8 cellular contexts compared by ENCODE assay signal in the genomic region with DNA sequence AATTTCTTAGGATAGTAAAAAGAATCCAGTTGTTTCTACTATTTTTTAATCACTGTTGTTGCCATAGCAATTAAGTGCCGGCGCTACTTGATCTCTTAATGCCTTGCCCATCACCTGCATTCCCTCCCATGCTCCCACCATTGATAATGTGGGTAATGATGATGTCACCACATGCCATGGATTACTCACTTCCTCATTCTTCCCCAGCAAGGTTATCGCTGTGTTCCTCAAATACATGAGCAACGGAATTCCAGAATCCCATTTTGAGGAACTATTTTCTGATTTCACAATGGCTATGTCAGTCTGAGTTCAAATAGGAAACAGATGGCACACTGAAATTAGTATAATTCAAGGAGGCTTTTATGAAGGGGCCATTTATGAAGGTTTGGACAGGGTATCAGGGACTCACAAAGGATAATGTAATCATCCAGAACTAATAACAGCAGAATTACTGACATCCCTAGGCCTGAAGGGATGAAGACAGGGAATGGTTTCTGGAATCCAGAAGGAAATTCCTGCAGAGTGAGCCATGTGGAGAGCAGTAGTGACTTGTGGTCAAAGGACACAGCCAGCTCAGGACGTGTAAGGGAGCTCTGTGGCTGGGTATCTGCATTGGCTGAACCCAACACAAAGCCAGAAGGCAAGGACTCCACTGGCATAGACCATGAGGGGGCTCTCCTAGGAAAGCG. TPM values are rescaled to one million over a fixed set of nuclear protein-coding genes. Genes with fewer than 3 reads are reported as not detected.
DNase-seq lines count a peak whose midpoint lies in the region; ATAC-seq, FAIRE-seq and TF ChIP-seq lines count a peak whose summit lies in the region.
"Not testable (repeated sequence)": the region's sequence is repeated elsewhere in the genome, so short reads cannot be mapped to it uniquely, and the experiment has no call there.

No MANE protein-coding gene starts in this region.

- POLR2A ChIA-PET in AG04450 (lab: Yijun Ruan, JAX), result not testable (repeated sequence)

- not testable (repeated sequence) for H3K27me3 Mint-ChIP-seq in osteocyte (ENCODE audit: unreplicated experiment)

- H3K9me3 ChIP-seq in AG04450 (ENCODE audit: control insufficient read depth, insufficient read depth, low read length), result peaks cover 16% of the 10 kb centered on the region; the same call in 1 of the 2 replicates

- not testable (repeated sequence) for H3K4me3 ChIP-seq in AG04450 (ENCODE audit: low read depth, low read length); astrocyte of the spinal cord (ENCODE audit: low read depth, low read length)

- H3K4me1 Mint-ChIP-seq in osteocyte (ENCODE audit: unreplicated experiment), result peaks cover 37% of the 10 kb centered on the region

- H3K27ac Mint-ChIP-seq in osteocyte (ENCODE audit: unreplicated experiment), result peak overlapping the region; percentile 94

- peak overlapping the region; percentile 96 for H3K27ac ChIP-seq in AG04450 (ENCODE audit: low read depth, low read length)

- H3K27me3 ChIP-seq in AG04450 (ENCODE audit: control insufficient read depth, insufficient read depth, low read length), result not testable (repeated sequence)

- CTCF ChIA-PET in AG04450 (lab: Charles Lee), result interaction anchor here (1.4 kb wide), 1 partner anchor 18 kb away, joined by 4 read pairs; the partner anchor contains the start of gene HYI

- H3K9me3 Mint-ChIP-seq in osteocyte (ENCODE audit: unreplicated experiment), result not testable (repeated sequence)

- H3K4me3 Mint-ChIP-seq in osteocyte (ENCODE audit: unreplicated experiment), result not testable (repeated sequence)

- H3K36me3 Mint-ChIP-seq in osteocyte (ENCODE audit: unreplicated experiment), result not testable (repeated sequence)

- not testable (repeated sequence) for TF ChIP-seq CTCF in AG04450 (IDR thresholded peaks at IDR 0.05; ENCODE audit: low read depth, low read length); astrocyte of the spinal cord (IDR thresholded peaks at IDR 0.05; ENCODE audit: low read depth, low read length); osteocyte (IDR thresholded peaks at IDR 0.05)

- TF ChIP-seq POLR2A in GM12891 (IDR thresholded peaks at IDR 0.05; ENCODE audit: low read depth, low read length), result not testable (repeated sequence)

- peak; percentile 90 for FAIRE-seq in GM12891 (lab: Jason Lieb, UNC)

- in situ Hi-C loops in KBM-7 (cut with MboI; ENCODE audit: low pct_unique_long_range_greater_than_20kb, low sequenced_read_pairs); astrocyte of the spinal cord (cut with HindIII; ENCODE audit: low sequenced_read_pairs): not testable (repeated sequence)

- DNase-seq in AG04450 (ENCODE audit: low read depth, low spot score), result peak; percentile 74
- DNase-seq in GM12891 (ENCODE audit: insufficient read length, low spot score); osteocyte (ENCODE audit: extremely low spot score, unreplicated experiment): not testable (repeated sequence)
- peak; percentile 29 for DNase-seq in KBM-7
- peak; percentile 99 for DNase-seq in RPMI7951 (ENCODE audit: low read depth)
- peak; percentile 87 for DNase-seq in astrocyte of the spinal cord (ENCODE audit: low read depth, low spot score)
- peak; percentile 97 for DNase-seq in islet precursor cell

- peak; percentile 32 for ATAC-seq in esophagus mucosa

RNA-seq across cellular contexts. Expression of gene HYI, which starts 18.9 kb away (rescaled TPM):
- 22.8 and 27.9 TPM in 2 replicates for polyA plus RNA-seq in AG04450 (2011; rRNA removed)
- polyA minus RNA-seq in AG04450 (2011; rRNA and poly(A)+ RNA removed), result 13.3 and 15.6 TPM in 2 replicates
- 7.6 TPM for polyA plus RNA-seq in GM12891 (2012; ENCODE audit: low read depth, missing spikeins)
- 115 and 132 TPM in 2 replicates for total RNA-seq in RPMI7951 (2014; rRNA removed; shearing (Covaris generic))
- 8.6 TPM for total RNA-seq in esophagus mucosa
- total RNA-seq in osteocyte, result 43.2 and 45.9 TPM in 2 replicates

RNA-seq across cellular contexts. Expression of gene PTPRF, which starts 58.1 kb away (rescaled TPM):
- polyA plus RNA-seq in AG04450 (2011; rRNA removed), result 68.3 and 72.0 TPM in 2 replicates
- 199 and 217 TPM in 2 replicates for polyA minus RNA-seq in AG04450 (2011; rRNA and poly(A)+ RNA removed)
- 2.8 TPM for polyA plus RNA-seq in GM12891 (2012; ENCODE audit: low read depth, missing spikeins)
- 34.5 and 39.7 TPM in 2 replicates for total RNA-seq in RPMI7951 (2014; rRNA removed; shearing (Covaris generic))
- total RNA-seq in esophagus mucosa (285 TPM), osteocyte (37.3 and 45.1 TPM in 2 replicates)
